In genomic region chr1:156750191-156750931, GRCh38 we compare ENCODE assay signal across 6 cellular contexts. TPM values are rescaled to one million over a fixed set of nuclear protein-coding genes. Genes with fewer than 3 reads are reported as not detected.
DNase-seq lines count a peak whose midpoint lies in the region; ATAC-seq and TF ChIP-seq lines count a peak whose summit lies in the region.

No MANE protein-coding gene starts in this region.

- no TSS peak for BruUV-seq in IMR-90 (replicated peaks; lab: Mats Ljungman, UMichigan)

- peak overlapping the region; percentile 95 for H3K27ac ChIP-seq in IMR-90 (ENCODE audit: insufficient read depth, low read length)
- H3K27ac ChIP-seq in iPS DF 6.9 (ENCODE audit: low read length) = no peak overlapping the region
- peak overlapping the region; percentile 88 for H3K27ac ChIP-seq in substantia nigra (ENCODE audit: low read depth, low read length, poor library complexity, severe bottlenecking)

- dilution Hi-C loops in IMR-90 (cut with HindIII; ENCODE audit: low sequenced_read_pairs, unreplicated experiment) = no loop called here

- H3K9me3 ChIP-seq in IMR-90 (ENCODE audit: control insufficient read depth, insufficient read depth, low read length) = no peaks in the 10 kb centered on the region
- H3K9me3 ChIP-seq in iPS DF 6.9 (ENCODE audit: control insufficient read depth, insufficient read depth, low read length) = no peaks in the 10 kb centered on the region

- peak overlapping the region; percentile 98 for H2BK5ac ChIP-seq in IMR-90 (ENCODE audit: low read depth, low read length, poor library complexity, severe bottlenecking)

- peak overlapping the region; percentile 97 for H2BK15ac ChIP-seq in IMR-90 (ENCODE audit: low read depth, low read length)

- peak overlapping the region; percentile 78 for H3K9ac ChIP-seq in IMR-90 (ENCODE audit: low read depth, low read length)

- CTCF ChIA-PET in IMR-90 (lab: Yijun Ruan, JAX) = interaction anchor here (1.3 kb wide), 1 partner anchor 45 kb away, joined by 4 read pairs; the partner anchor contains the start of gene CRABP2

- H3K4ac ChIP-seq in IMR-90 (ENCODE audit: low read depth, low read length) = peak overlapping the region; percentile 98

- H2BK20ac ChIP-seq in IMR-90 (ENCODE audit: low read depth, low read length) = 0 out of 2 replicates have a peak overlapping the region, but pooled peaks have one; percentile 13

- peak overlapping the region; percentile 93 for H3K4me2 ChIP-seq in IMR-90 (ENCODE audit: low read depth, low read length)

- intact Hi-C loops in IMR-90 (cut with micrococcal nuclease) = no loop called here

- H3K4me3 ChIP-seq in IMR-90 (ENCODE audit: insufficient read depth, low read depth, low read length) (peak overlapping the region; percentile 86), iPS DF 6.9 (ENCODE audit: low read length) (peak overlapping the region; percentile 93; the same call in 1 of the 2 replicates)

- TF ChIP-seq CTCF in IMR-90 (conservative IDR thresholded peaks at IDR 0.05; ENCODE audit: low read depth, low read length) = no peak

- peak overlapping the region; percentile 93 to 96 for H4K8ac ChIP-seq in IMR-90 (ENCODE audit: low read depth in 2 of 2, low read length in 2 of 2)

- no CpG with 5 or more reads among the region's 16 CpGs for WGBS in IMR-90 (ENCODE audit: extremely low coverage in 2 of 2, insufficient read length in 1 of 2), 2 experiments
- WGBS in iPS DF 6.9 (ENCODE audit: insufficient coverage, insufficient read length) = no CpG with 5 or more reads among the region's 16 CpGs

- peak overlapping the region; percentile 69 for H2AFZ ChIP-seq in IMR-90 (replicated peaks; ENCODE audit: low read length, poor library complexity)

- no peak for TF ChIP-seq RAD21 in IMR-90 (IDR thresholded peaks at IDR 0.05; ENCODE audit: low read length)

- peak overlapping the region; percentile 100 for H2AK9ac ChIP-seq in IMR-90 (replicated peaks; ENCODE audit: low read depth, low read length, poor library complexity)

- H3K27me3 ChIP-seq in IMR-90 (ENCODE audit: control insufficient read depth, insufficient read depth, low read length) = no peaks in the 10 kb centered on the region
- H3K27me3 ChIP-seq in iPS DF 6.9 (ENCODE audit: control insufficient read depth, insufficient read depth, low read length) = no peaks in the 10 kb centered on the region

- H3K4me1 ChIP-seq in IMR-90 (ENCODE audit: control insufficient read depth, insufficient read depth, low read length) = peaks cover 35% of the 10 kb centered on the region
- H3K4me1 ChIP-seq in iPS DF 6.9 (ENCODE audit: control insufficient read depth, insufficient read depth, low read length) = peaks cover 17% of the 10 kb centered on the region

- H2BK120ac ChIP-seq in IMR-90 (ENCODE audit: low read depth, low read length) = peak overlapping the region; percentile 95

- peaks cover 23% of the 10 kb centered on the region; the same call in 1 of the 2 replicates for H3K9me1 ChIP-seq in IMR-90 (ENCODE audit: insufficient read depth, low read length)

- peak overlapping the region; percentile 38 for H3K18ac ChIP-seq in IMR-90 (ENCODE audit: low read depth, low read length)

- ATAC-seq in IMR-90 (ENCODE audit: low read depth) (no peak), GM19463 (IDR thresholded peaks at IDR 0.05; ENCODE audit: unreplicated experiment) (no peak)

- peaks cover 16 to 61% of the 10 kb centered on the region in 2 experiments for H3K79me1 ChIP-seq in IMR-90 (ENCODE audit: low read depth in 1 of 2, low read length in 2 of 2)

- DNase-seq in IMR-90 = no peak
- DNase-seq in activated CD4-positive, alpha-beta T cell treated with anti-CD3 and anti-CD28 coated beads for 48 hours = peak; percentile 66
- no peak for DNase-seq in iPS DF 6.9 (ENCODE audit: low read depth, low spot score)
- DNase-seq in substantia nigra (lab: John Stamatoyannopoulos, UW) = peak in 9 of 49 donors; percentile 10 to 51 (median 20)
- no peak for DNase-seq in central memory CD4-positive, alpha-beta T cell

- TF ChIP-seq POLR2A in IMR-90 (IDR thresholded peaks at IDR 0.05; ENCODE audit: low read depth, low read length) = no peak

- H4K91ac ChIP-seq in IMR-90 (ENCODE audit: insufficient read depth, low read depth, low read length) = peak overlapping the region; percentile 99

- POLR2A ChIA-PET in IMR-90 (lab: Charles Lee; ENCODE audit: unreplicated experiment) = no interaction called here

- no peaks in the 10 kb centered on the region for H3K36me3 ChIP-seq in IMR-90 (ENCODE audit: control insufficient read depth, insufficient read depth, low read length)
- no peaks in the 10 kb centered on the region for H3K36me3 ChIP-seq in iPS DF 6.9 (ENCODE audit: control insufficient read depth, insufficient read depth, low read length)

- peak overlapping the region; percentile 81 for H3K56ac ChIP-seq in IMR-90 (ENCODE audit: extremely low read depth, insufficient read depth, low read length)

- in situ Hi-C loops in IMR-90 (cut with MboI; ENCODE audit: low sequenced_read_pairs) = no loop called here

- 0 out of 2 replicates have a peak, but pooled peaks cover 7% of the 10 kb centered on the region for H4K20me1 ChIP-seq in IMR-90 (ENCODE audit: insufficient read depth, low read length)

- peak overlapping the region; percentile 97 for H3K23ac ChIP-seq in IMR-90 (ENCODE audit: low read depth, low read length)

- peak overlapping the region; percentile 83 for H2AK5ac ChIP-seq in IMR-90 (ENCODE audit: low read depth, low read length)

- H3K14ac ChIP-seq in IMR-90 (replicated peaks; ENCODE audit: low read depth, low read length) = peak overlapping the region; percentile 99

- H4K5ac ChIP-seq in IMR-90 (ENCODE audit: low read depth, low read length) = peak overlapping the region; percentile 31; the same call in 1 of the 2 replicates

TF ChIP-seq in IMR-90, 13 proteins besides CTCF, POLR2A, EP300 and RAD21:
- TF ChIP-seq MXI1 (IDR thresholded peaks at IDR 0.05; ENCODE audit: borderline replicate concordance, low read depth, low read length) = no peak
- TF ChIP-seq BHLHE40 (IDR thresholded peaks at IDR 0.05; ENCODE audit: low read depth, low read length) = no peak
- no peak for TF ChIP-seq MAZ (IDR thresholded peaks at IDR 0.05; ENCODE audit: borderline replicate concordance, low read depth, low read length)
- no peak for TF ChIP-seq USF2 (IDR thresholded peaks at IDR 0.05; ENCODE audit: low read depth, low read length)
- no peak for TF ChIP-seq MAFK (IDR thresholded peaks at IDR 0.05; ENCODE audit: low read depth, low read length)
- no peak for TF ChIP-seq CHD1 (IDR thresholded peaks at IDR 0.05; ENCODE audit: low read depth, low read length)
- TF ChIP-seq NFE2L2 (IDR thresholded peaks at IDR 0.05; ENCODE audit: low read depth, low read length) = no peak
- TF ChIP-seq RFX5 (IDR thresholded peaks at IDR 0.05; ENCODE audit: low read depth, low read length) = no peak
- TF ChIP-seq FOS (IDR thresholded peaks at IDR 0.05; ENCODE audit: low read depth, low read length) = no peak
- no peak for TF ChIP-seq SMC3 (IDR thresholded peaks at IDR 0.05; ENCODE audit: low read depth, low read length)
- no peak for TF ChIP-seq CEBPB (IDR thresholded peaks at IDR 0.05; ENCODE audit: low read depth, low read length)
TF ChIP-seq in IMR-90: peak in this region for 0.

RNA-seq across cellular contexts. Expression of gene HDGF, which starts 1.1 kb away (rescaled TPM):
- total RNA-seq in IMR-90 (2012; rRNA removed) = 94.6 and 145 TPM in 2 replicates
- 102 and 123 TPM in 2 replicates for polyA plus RNA-seq in IMR-90 (2012; rRNA removed)
- polyA plus RNA-seq in IMR-90 (2012; cell fraction: cytosol; rRNA removed) = 53.9 and 99.5 TPM in 2 replicates
- 55.8 and 80.7 TPM in 2 replicates for polyA plus RNA-seq in IMR-90 (2012; cell fraction: nucleus; rRNA removed; ENCODE audit: low replicate concordance)

RNA-seq across cellular contexts. Expression of gene MRPL24, which starts 9.5 kb away (rescaled TPM):
- total RNA-seq in IMR-90 (2012; rRNA removed) = 65.3 and 68.8 TPM in 2 replicates
- polyA plus RNA-seq in IMR-90 (2012; rRNA removed) = 94.9 and 99.5 TPM in 2 replicates
- polyA plus RNA-seq in IMR-90 (2012; cell fraction: cytosol; rRNA removed) = 81.9 and 119 TPM in 2 replicates
- polyA plus RNA-seq in IMR-90 (2012; cell fraction: nucleus; rRNA removed; ENCODE audit: low replicate concordance) = 30.0 and 38.2 TPM in 2 replicates

RNA-seq across cellular contexts. Expression of gene PRCC, which starts 17.0 kb away (rescaled TPM):
- total RNA-seq in IMR-90 (2012; rRNA removed) = 10.6 and 14.7 TPM in 2 replicates
- 52.4 and 59.6 TPM in 2 replicates for polyA plus RNA-seq in IMR-90 (2012; rRNA removed)
- polyA plus RNA-seq in IMR-90 (2012; cell fraction: cytosol; rRNA removed) = 40.8 and 89.5 TPM in 2 replicates
- 36.4 and 48.1 TPM in 2 replicates for polyA plus RNA-seq in IMR-90 (2012; cell fraction: nucleus; rRNA removed; ENCODE audit: low replicate concordance)

RNA-seq across cellular contexts. Expression of gene ISG20L2, which starts 21.8 kb away (rescaled TPM):
- 13.6 and 17.0 TPM in 2 replicates for total RNA-seq in IMR-90 (2012; rRNA removed)
- polyA plus RNA-seq in IMR-90 (2012; rRNA removed) = 27.2 and 27.3 TPM in 2 replicates
- 11.1 and 15.5 TPM in 2 replicates for polyA plus RNA-seq in IMR-90 (2012; cell fraction: cytosol; rRNA removed)
- 9.0 and 15.3 TPM in 2 replicates for polyA plus RNA-seq in IMR-90 (2012; cell fraction: nucleus; rRNA removed; ENCODE audit: low replicate concordance)

RNA-seq across cellular contexts. Expression of gene METTL25B, which starts 22.1 kb away (rescaled TPM):
- 2.3 and 3.1 TPM in 2 replicates for total RNA-seq in IMR-90 (2012; rRNA removed)
- polyA plus RNA-seq in IMR-90 (2012; rRNA removed) = 9.6 and 10.1 TPM in 2 replicates
- polyA plus RNA-seq in IMR-90 (2012; cell fraction: cytosol; rRNA removed) = 6.7 and 10.8 TPM in 2 replicates
- polyA plus RNA-seq in IMR-90 (2012; cell fraction: nucleus; rRNA removed; ENCODE audit: low replicate concordance) = 21.6 and 31.1 TPM in 2 replicates
